20 cellular contexts compared by ENCODE assay signal in genomic region chr1:78274814-78275213, GRCh38.
DNase-seq lines count a peak whose midpoint lies in the region; TF ChIP-seq lines count a peak whose summit lies in the region.
"Had no signal": no experiment of that assay in that cellular context is flagged by ENCODE, and none has a peak within 500 bp of the region (broad histone marks: within the 10 kb centered on the region; RNA-seq: fewer than 3 reads in every experiment).

No MANE protein-coding gene starts in this region.

- no peak overlapping the region for H3K27ac ChIP-seq in mammary epithelial cell (ENCODE audit: insufficient read depth, low read depth, low read length)
- H3K27ac ChIP-seq in effector memory CD4-positive, alpha-beta T cell (ENCODE audit: insufficient read depth, low read length, poor library complexity, severe bottlenecking): no peak overlapping the region
- H3K27ac ChIP-seq: 22Rv1, breast epithelium, psoas muscle had no signal

- TF ChIP-seq CTCF in mammary epithelial cell (conservative IDR thresholded peaks at IDR 0.05 in 1 of 2, IDR thresholded peaks at IDR 0.05 in 1 of 2; ENCODE audit: extremely low read depth in 1 of 2, insufficient read depth in 1 of 2, low read depth in 1 of 2, low read length in 2 of 2) (no peak), MCF 10A (IDR thresholded peaks at IDR 0.05; ENCODE audit: unreplicated experiment) (no peak), fibroblast of pulmonary artery (IDR thresholded peaks at IDR 0.05; ENCODE audit: low read length, missing control alignments) (no peak)

- DNase-seq in mammary epithelial cell (peak; percentile 73), MCF 10A (ENCODE audit: unreplicated experiment) (no peak), amniotic stem cell (lab: John Stamatoyannopoulos, UW) (peak; percentile 53), fibroblast of pulmonary artery (ENCODE audit: low read depth) (peak; percentile 47), hypothalamus (lab: John Stamatoyannopoulos, UW) (no peak), T-helper 2 cell (no peak)
- no peak for DNase-seq in effector memory CD4-positive, alpha-beta T cell
- DNase-seq in activated T-cell treated with anti-CD3 and anti-CD28 coated beads, Interleukin-2, amount 50 U/mL, for 24 hours: no peak
- DNase-seq: activated CD4-positive, alpha-beta T cell treated with anti-CD3 and anti-CD28 coated beads, Interleukin-2, amount 50 U/mL, for 1 hour; activated CD8-positive, alpha-beta memory T cell treated with anti-CD3 and anti-CD28 coated beads, Interleukin-2, amount 50 U/mL, for 48 hours; GOT3; left colon; midbrain; NCI-H2029; psoas muscle; RPMI8226; stimulated activated CD4-positive, alpha-beta T cell treated with anti-CD3 and anti-CD28 coated beads, Interleukin-12 subunit alpha, Interleukin-12 subunit beta, amount 100 ng/mL, for 4 hours had no signal

- H3K9me3 Mint-ChIP-seq in MCF 10A (ENCODE audit: unreplicated experiment): no peaks in the 10 kb centered on the region
- no peaks in the 10 kb centered on the region for H3K9me3 Mint-ChIP-seq in activated T-cell treated with anti-CD3 and anti-CD28 coated beads, Interleukin-2, amount 50 U/mL, for 24 hours
- H3K9me3 Mint-ChIP-seq: IgD-negative memory B cell had no signal

- no peaks in the 10 kb centered on the region for H3K36me3 Mint-ChIP-seq in MCF 10A (ENCODE audit: insufficient read depth, unreplicated experiment)
- no peaks in the 10 kb centered on the region for H3K36me3 Mint-ChIP-seq in activated T-cell treated with anti-CD3 and anti-CD28 coated beads, Interleukin-2, amount 50 U/mL, for 24 hours (ENCODE audit: low read depth)
- H3K36me3 Mint-ChIP-seq: IgD-negative memory B cell had no signal

- no peaks in the 10 kb centered on the region for H3K36me3 ChIP-seq in mammary epithelial cell (ENCODE audit: insufficient read depth, low read length)
- H3K36me3 ChIP-seq in effector memory CD4-positive, alpha-beta T cell (ENCODE audit: control insufficient read depth, insufficient read depth, low read length): no peaks in the 10 kb centered on the region
- H3K36me3 ChIP-seq: breast epithelium had no signal

- POLR2A ChIA-PET in MCF 10A (lab: Yijun Ruan, JAX): no interaction called here

- BruUV-seq in mammary epithelial cell (replicated peaks; lab: Mats Ljungman, UMichigan) (no TSS peak), MCF 10A (replicated peaks; lab: Mats Ljungman, UMichigan) (no TSS peak)

- H3K4me3 ChIP-seq in mammary epithelial cell (replicated peaks in 1 of 3; ENCODE audit: insufficient read depth in 1 of 3, low read depth in 2 of 3, low read length in 3 of 3) (no peak overlapping the region), fibroblast of pulmonary artery (replicated peaks; ENCODE audit: low read depth, low read length) (no peak overlapping the region)
- no peak overlapping the region for H3K4me3 ChIP-seq in effector memory CD4-positive, alpha-beta T cell (ENCODE audit: insufficient read depth, low read depth, low read length, poor library complexity, severe bottlenecking)
- H3K4me3 ChIP-seq: breast epithelium, psoas muscle had no signal

- CTCF ChIA-PET in mammary epithelial cell (lab: Charles Lee; ENCODE audit: low non-redundant PET): interaction anchor here (0.5 kb wide), 1 partner anchor 335 kb away, joined by 6 read pairs; no protein-coding TSS in a partner anchor
- CTCF ChIA-PET in MCF 10A (lab: Yijun Ruan, JAX): interaction anchor here (1.3 kb wide), 1 partner anchor 76 kb away, joined by 4 read pairs; no protein-coding TSS in a partner anchor

- H4K20me1 ChIP-seq in mammary epithelial cell (ENCODE audit: insufficient read depth, low read length): no peaks in the 10 kb centered on the region

- no peak overlapping the region for H3K9ac ChIP-seq in mammary epithelial cell (ENCODE audit: insufficient read depth, low read length)

- no peaks in the 10 kb centered on the region for H3K79me2 ChIP-seq in mammary epithelial cell (ENCODE audit: insufficient read depth, low read length)

- in situ Hi-C loops in mammary epithelial cell (cut with MboI; ENCODE audit: low sequenced_read_pairs in 2 of 2): no loop called here

- peaks cover 40% of the 10 kb centered on the region for H3K4me1 Mint-ChIP-seq in MCF 10A (ENCODE audit: insufficient read depth, unreplicated experiment)
- H3K4me1 Mint-ChIP-seq in activated T-cell treated with anti-CD3 and anti-CD28 coated beads, Interleukin-2, amount 50 U/mL, for 24 hours (ENCODE audit: low read depth): no peaks in the 10 kb centered on the region
- H3K4me1 Mint-ChIP-seq: IgD-negative memory B cell had no signal

- H3K27me3 ChIP-seq in mammary epithelial cell (ENCODE audit: insufficient read depth, low read length): no peaks in the 10 kb centered on the region
- H3K27me3 ChIP-seq in effector memory CD4-positive, alpha-beta T cell (replicated peaks; ENCODE audit: control insufficient read depth, insufficient read depth, low read length, poor library complexity, severe bottlenecking): no peaks in the 10 kb centered on the region
- H3K27me3 ChIP-seq: breast epithelium had no signal

- H3K27me3 Mint-ChIP-seq in MCF 10A (ENCODE audit: insufficient read depth, unreplicated experiment): no peaks in the 10 kb centered on the region
- peaks cover 3% of the 10 kb centered on the region for H3K27me3 Mint-ChIP-seq in activated T-cell treated with anti-CD3 and anti-CD28 coated beads, Interleukin-2, amount 50 U/mL, for 24 hours

- no peak overlapping the region for H3K27ac Mint-ChIP-seq in MCF 10A (ENCODE audit: low read depth, unreplicated experiment)
- no peak overlapping the region for H3K27ac Mint-ChIP-seq in activated T-cell treated with anti-CD3 and anti-CD28 coated beads, Interleukin-2, amount 50 U/mL, for 24 hours
- H3K27ac Mint-ChIP-seq: IgD-negative memory B cell had no signal

- H3K4me3 Mint-ChIP-seq in MCF 10A (ENCODE audit: unreplicated experiment): no peak overlapping the region
- no peak overlapping the region for H3K4me3 Mint-ChIP-seq in activated T-cell treated with anti-CD3 and anti-CD28 coated beads, Interleukin-2, amount 50 U/mL, for 24 hours
- H3K4me3 Mint-ChIP-seq: IgD-negative memory B cell had no signal

- peaks cover 42% of the 10 kb centered on the region for H3K4me1 ChIP-seq in mammary epithelial cell (ENCODE audit: insufficient read depth, low read length)
- no peaks in the 10 kb centered on the region for H3K4me1 ChIP-seq in effector memory CD4-positive, alpha-beta T cell (ENCODE audit: control insufficient read depth, insufficient read depth, low read length, poor library complexity, severe bottlenecking)
- H3K4me1 ChIP-seq: breast epithelium, psoas muscle had no signal

- dilution Hi-C loops in mammary epithelial cell (cut with HindIII; ENCODE audit: low sequenced_read_pairs): no loop called here

- WGBS in mammary epithelial cell (ENCODE audit: low coverage, missing lambda C conversion rate): 46% methylated on average over 3 of the region's 3 CpGs

- intact Hi-C loops in mammary epithelial cell (cut with micrococcal nuclease) (no loop called here), MCF 10A (cut with micrococcal nuclease) (loop anchor here (5.0 kb wide), 1 partner anchor 332 kb away; no protein-coding TSS in a partner anchor)

- no peak overlapping the region for H3K4me2 ChIP-seq in mammary epithelial cell (ENCODE audit: insufficient read depth, low read depth, low read length)

- H2AFZ ChIP-seq in mammary epithelial cell (ENCODE audit: low read depth, low read length): no peak overlapping the region

- no peaks in the 10 kb centered on the region for H3K9me3 ChIP-seq in mammary epithelial cell (replicated peaks; ENCODE audit: insufficient read depth, low read length)
- H3K9me3 ChIP-seq in effector memory CD4-positive, alpha-beta T cell (ENCODE audit: control insufficient read depth, low read length): no peaks in the 10 kb centered on the region
- H3K9me3 ChIP-seq: breast epithelium, psoas muscle had no signal

Comparison
In these comparisons a context has a peak if more than half of its experiments do, and no peak if none do; other contexts are left out.
1. DNase-seq: peak in mammary epithelial cell (single experiment), amniotic stem cell (single experiment) and fibroblast of pulmonary artery (single experiment); none in MCF 10A (single experiment), hypothalamus (0 of 51), effector memory CD4-positive, alpha-beta T cell (0 of 3), activated T-cell treated with anti-CD3 and anti-CD28 coated beads, Interleukin-2, amount 50 U/mL, for 24 hours (single experiment) and T-helper 2 cell (0 of 5).